In the genomic region with DNA sequence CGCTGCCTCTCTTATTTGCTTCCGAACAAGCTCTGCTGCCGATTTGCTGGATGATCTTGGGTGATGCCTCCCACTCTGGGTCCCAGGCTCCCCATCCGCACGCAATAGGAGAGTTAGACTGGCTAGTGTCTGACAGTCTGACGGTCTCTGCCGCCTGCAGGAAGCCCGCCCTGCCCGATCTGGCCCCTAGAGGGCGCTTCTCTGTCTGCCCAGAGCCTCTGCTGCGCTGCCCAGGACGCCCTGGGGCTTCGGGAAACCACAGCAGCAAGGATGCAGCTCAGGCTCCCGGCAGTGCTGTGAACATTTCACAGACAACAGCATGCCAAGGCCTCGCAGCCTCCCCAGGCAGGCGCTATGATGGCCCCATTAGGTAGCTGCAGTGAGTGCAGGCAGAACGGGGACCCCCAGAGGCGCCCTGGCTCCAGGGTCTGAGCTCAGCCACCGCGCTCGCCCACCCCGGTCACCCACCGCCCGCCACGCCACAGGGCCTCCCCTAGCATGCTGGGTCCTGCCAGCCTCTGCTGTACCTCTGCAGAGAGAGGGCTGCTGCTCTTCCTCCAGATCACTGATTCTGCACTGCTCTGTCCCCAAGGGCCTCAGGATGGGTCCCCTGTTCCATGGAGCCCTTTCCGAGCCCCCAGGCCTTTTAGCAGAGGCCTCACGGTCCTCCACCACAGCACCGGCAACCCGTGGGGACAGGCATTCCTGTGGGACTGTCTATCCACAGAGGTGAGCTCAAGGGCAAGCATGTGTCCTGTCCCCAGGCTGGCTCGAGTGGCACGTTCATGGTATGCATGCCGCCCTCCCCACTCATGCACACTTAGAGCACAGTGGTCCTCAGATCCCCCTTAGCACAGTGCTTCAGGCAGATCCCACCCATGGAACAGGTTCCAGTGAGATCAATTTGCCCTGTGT, we compare ENCODE assay signal across 8 cellular contexts. TPM values are rescaled to one million over a fixed set of nuclear protein-coding genes. Genes with fewer than 3 reads are reported as not detected.
DNase-seq lines count a peak whose midpoint lies in the region; ATAC-seq, FAIRE-seq and TF ChIP-seq lines count a peak whose summit lies in the region.

No MANE protein-coding gene starts in this region.

- H3K4me3 Mint-ChIP-seq in activated CD8-positive, alpha-beta T cell treated with anti-CD3 and anti-CD28 coated beads for 36 hours, result no peak overlapping the region

- POLR2A ChIA-PET in activated CD8-positive, alpha-beta T cell treated with anti-CD3 and anti-CD28 coated beads for 36 hours (lab: Charles Lee), result interaction anchor here (0.7 to 1.6 kb wide), 4 partner anchors 16 to 108 kb away, joined by 3 to 4 read pairs (median 4); no protein-coding TSS in a partner anchor

- H3K36me3 Mint-ChIP-seq in activated CD8-positive, alpha-beta T cell treated with anti-CD3 and anti-CD28 coated beads for 36 hours (ENCODE audit: low read depth), result peaks cover under 1% of the 10 kb centered on the region

- CTCF ChIA-PET in activated CD8-positive, alpha-beta T cell treated with anti-CD3 and anti-CD28 coated beads for 36 hours (lab: Charles Lee), result interaction anchor here (0.5 to 3.9 kb wide), 33 partner anchors 9 to 582 kb away, joined by 3 to 24 read pairs (median 4); a partner anchor contains a TSS

- intact Hi-C loops in activated CD8-positive, alpha-beta T cell treated with anti-CD3 and anti-CD28 coated beads for 36 hours (cut with micrococcal nuclease), result no loop called here
- intact Hi-C loops in dorsolateral prefrontal cortex (cut with DNase I), result loop anchor here (5.0 kb wide), 3 partner anchors 58 to 118 kb away; a partner anchor contains a TSS

- no peak overlapping the region for H3K27ac Mint-ChIP-seq in activated CD8-positive, alpha-beta T cell treated with anti-CD3 and anti-CD28 coated beads for 36 hours

- H3K9me3 Mint-ChIP-seq in activated CD8-positive, alpha-beta T cell treated with anti-CD3 and anti-CD28 coated beads for 36 hours, result no peaks in the 10 kb centered on the region

- H3K9me3 ChIP-seq in lung (ENCODE audit: control insufficient read depth in 2 of 2, insufficient read depth in 1 of 2, low read length in 1 of 2), result no peaks in the 10 kb centered on the region

- peaks cover 1% of the 10 kb centered on the region for H3K4me1 Mint-ChIP-seq in activated CD8-positive, alpha-beta T cell treated with anti-CD3 and anti-CD28 coated beads for 36 hours (ENCODE audit: low read depth)

- H3K4me3 ChIP-seq in AG10803 (ENCODE audit: low read length), result no peak overlapping the region
- no peak overlapping the region for H3K4me3 ChIP-seq in dorsolateral prefrontal cortex
- H3K4me3 ChIP-seq in lung, result no peak overlapping the region

- no peak for TF ChIP-seq POLR2A in H54 (IDR thresholded peaks at IDR 0.05; ENCODE audit: low read depth, low read length)

- peaks cover 0 to 8% of the 10 kb centered on the region in 2 donors for H3K36me3 ChIP-seq in lung (ENCODE audit: control insufficient read depth in 2 of 2, insufficient read depth in 2 of 2, low read length in 2 of 2)

- FAIRE-seq in H54 (lab: Jason Lieb, UNC), result peak; percentile 83

- H3K27me3 ChIP-seq in dorsolateral prefrontal cortex, result no peaks in the 10 kb centered on the region
- no peaks in the 10 kb centered on the region for H3K27me3 ChIP-seq in lung (ENCODE audit: control insufficient read depth, insufficient read depth)

- peak; percentile 93 for ATAC-seq in activated CD8-positive, alpha-beta T cell treated with anti-CD3 and anti-CD28 coated beads for 36 hours
- peak; percentile 93 for ATAC-seq in lung (ENCODE audit: insufficient read depth, low FRiP score)
- no peak for ATAC-seq in GM19452 (IDR thresholded peaks at IDR 0.05; ENCODE audit: unreplicated experiment)

- DNase-seq in AG10803 (ENCODE audit: low read depth), result peak; percentile 81
- DNase-seq in H54 (ENCODE audit: insufficient read length, low spot score), result peak; percentile 95
- peak; percentile 76 for DNase-seq in NCI-H82 (lab: John Stamatoyannopoulos, UW)
- peak; percentile 87 for DNase-seq in activated CD8-positive, alpha-beta T cell treated with anti-CD3 and anti-CD28 coated beads for 36 hours
- DNase-seq in dorsolateral prefrontal cortex, result peak; percentile 86 to 93 (median 90)
- DNase-seq in lung (ENCODE audit: low spot score), result peak; percentile 81
- DNase-seq in stimulated activated CD4-positive, alpha-beta T cell treated with anti-CD3 and anti-CD28 coated beads, TNF-alpha, amount 100 ng/mL, for 48 hours (ENCODE audit: low read depth in 3 of 3), result peak; percentile 60 to 66 (median 65)

- H3K4me1 ChIP-seq in lung (ENCODE audit: control insufficient read depth in 2 of 2, insufficient read depth in 2 of 2, low read length in 2 of 2), result peaks cover 0 to 3% of the 10 kb centered on the region in 2 donors

- H3K27ac ChIP-seq in dorsolateral prefrontal cortex (peak overlapping the region in 39 of 59 donors; percentile 14 to 80 (median 62)), lung (ENCODE audit: low read depth in 1 of 2, low read length in 1 of 2) (no peak overlapping the region)

- TF ChIP-seq CTCF in AG10803 (conservative IDR thresholded peaks at IDR 0.05; ENCODE audit: low read length) (peak; percentile 87), dorsolateral prefrontal cortex (IDR thresholded peaks at IDR 0.05 in 54 of 56, conservative IDR thresholded peaks at IDR 0.05 in 2 of 56; ENCODE audit: low read depth in 1 of 56, partially characterized antibody in 56 of 56) (peak; percentile 46 to 97 (median 92)), lung (IDR thresholded peaks at IDR 0.05; ENCODE audit: control extremely low read depth, extremely low read depth) (peak; percentile 88)
- TF ChIP-seq CTCF in activated CD8-positive, alpha-beta T cell treated with anti-CD3 and anti-CD28 coated beads for 36 hours (IDR thresholded peaks at IDR 0.05), result peak; percentile 95

- WGBS in lung, 2 donors, result 56 to 62% methylated on average over 32 of the region's 32 CpGs

- no peaks in the 10 kb centered on the region for H3K27me3 Mint-ChIP-seq in activated CD8-positive, alpha-beta T cell treated with anti-CD3 and anti-CD28 coated beads for 36 hours

RNA-seq across cellular contexts. Expression of a gene that starts 4.3 kb away (rescaled TPM):
- under 1 TPM; 0.61 to 0.67 TPM for total RNA-seq in activated CD8-positive, alpha-beta T cell treated with anti-CD3 and anti-CD28 coated beads for 36 hours
- total RNA-seq in dorsolateral prefrontal cortex (10 to 100 TPM in 10 of 120 experiments, 1 to 10 TPM in 110; 2.2 to 14.9 (median 6.0) TPM), lung (under 1 TPM; 0.17 to 0.49 TPM)
- polyA plus RNA-seq in lung, result 1 to 10 TPM in 1 of 2 donors, under 1 TPM in 1; 0.44 to 1.0 TPM

RNA-seq across cellular contexts. Expression of a gene that starts 30.8 kb away (rescaled TPM):
- not detected for total RNA-seq in activated CD8-positive, alpha-beta T cell treated with anti-CD3 and anti-CD28 coated beads for 36 hours
- total RNA-seq in dorsolateral prefrontal cortex (1 to 10 TPM in 92 of 120 experiments, under 1 TPM in 20, not detected in 8; 0.35 to 9.3 (median 1.9) TPM), lung (under 1 TPM in 1 of 2 donors, not detected in 1; 0.64 TPM)
- polyA plus RNA-seq in lung, result under 1 TPM; 0.32 to 0.39 TPM

RNA-seq across cellular contexts. Expression of a gene that starts 57.5 kb away (rescaled TPM):
- 10 to 100 TPM; 13.9 to 14.9 TPM for total RNA-seq in activated CD8-positive, alpha-beta T cell treated with anti-CD3 and anti-CD28 coated beads for 36 hours
- 100 to 1,000 TPM in 12 of 120 experiments, 10 to 100 TPM in 108; 45.5 to 186 (median 75.9) TPM for total RNA-seq in dorsolateral prefrontal cortex
- 10 to 100 TPM; 32.4 to 45.6 TPM for total RNA-seq in lung
- polyA plus RNA-seq in lung, result 10 to 100 TPM; 33.3 to 41.4 TPM

Comparison
In these comparisons a context has a peak if more than half of its experiments do, and no peak if none do; other contexts are left out.
1. H3K27ac ChIP-seq: peak in dorsolateral prefrontal cortex (39 of 59); none in lung (0 of 2).
2. Peak in every context shown above with its lines, with median percentiles within 50 percentile points of each other: DNase-seq and CTCF ChIP-seq.